18 cellular contexts compared by ENCODE assay signal in genomic region chr11:69877704-69878103, GRCh38. TPM values are rescaled to one million over a fixed set of nuclear protein-coding genes. Genes with fewer than 3 reads are reported as not detected.
"Had no signal": no experiment of that assay in that cellular context is flagged by ENCODE, and none has a peak within 500 bp of the region (broad histone marks: within the 10 kb centered on the region; RNA-seq: fewer than 3 reads in every experiment).

No MANE protein-coding gene starts in this region.

RNA-seq across cellular contexts. Expression of gene FGF3, which starts 58.5 kb away (rescaled TPM):
- total RNA-seq: activated CD4-positive, alpha-beta memory T cell treated with anti-CD3 and anti-CD28 coated beads, Interleukin-2, amount 10 ng/mL, durations not matched to agents 7 days and 5 days; activated CD4-positive, alpha-beta T cell treated with anti-CD3 and anti-CD28 coated beads, Interleukin-2, amount 10 ng/mL, durations not matched to agents 7 days and 5 days; activated naive CD4-positive, alpha-beta T cell treated with anti-CD3 and anti-CD28 coated beads for 36 hours; activated naive CD8-positive, alpha-beta T cell treated with anti-CD3 and anti-CD28 coated beads for 36 hours; activated T-cell treated with anti-CD3 and anti-CD28 coated beads, Interleukin-2, amount 50 U/mL, for 4 hours; activated T-helper 17 cell treated with anti-CD3 and anti-CD28 coated beads, Interleukin-2, amount 50 U/mL, for 72 hours; adrenal gland; aorta; body of pancreas; dorsolateral prefrontal cortex; endothelial cell of umbilical vein; esophagus squamous epithelium; fibroblast of lung; fibroblast of villous mesenchyme; gastroesophageal sphincter; glomerular endothelial cell; T-helper 17 cell had no signal
- polyA plus RNA-seq: adrenal gland, aorta, endothelial cell of umbilical vein, esophagus, fibroblast of lung had no signal
